ENCODE assay signal across 8 cellular contexts in genomic region chr6:5175195-5175594, GRCh38.
DNase-seq lines count a peak whose midpoint lies in the region; TF ChIP-seq lines count a peak whose summit lies in the region.

No MANE protein-coding gene starts in this region.

- H3K27me3 Mint-ChIP-seq in endothelial cell (ENCODE audit: unreplicated experiment): no peaks in the 10 kb centered on the region

- H3K27ac ChIP-seq in coronary artery: no peak overlapping the region

- H3K36me3 Mint-ChIP-seq in endothelial cell (ENCODE audit: low read depth, unreplicated experiment): no peaks in the 10 kb centered on the region

- no peak overlapping the region for H3K4me3 ChIP-seq in coronary artery

- peak; percentile 30 for DNase-seq in activated CD4-positive, alpha-beta T cell treated with anti-CD3 and anti-CD28 coated beads for 48 hours
- DNase-seq in activated CD4-positive, alpha-beta T cell treated with anti-CD3 and anti-CD28 coated beads, Interleukin-2, amount 50 U/mL, for 4 hours: no peak
- DNase-seq in NCI-H69 (lab: John Stamatoyannopoulos, UW) (peak; percentile 45), endothelial cell (ENCODE audit: low spot score) (peak; percentile 72), coronary artery (ENCODE audit: low spot score) (no peak), LoVo (ENCODE audit: low spot score) (no peak), SKM-1 treated with dmso at 0.1 percent for 144 hours (lab: John Stamatoyannopoulos, UW; ENCODE audit: unreplicated experiment) (no peak)
- peak; percentile 41 for DNase-seq in stimulated activated CD8-positive, alpha-beta memory T cell treated with anti-CD3 and anti-CD28 coated beads, Interleukin-4, amount 100 ng/mL, for 48 hours

- TF ChIP-seq CTCF in endothelial cell (IDR thresholded peaks at IDR 0.05; ENCODE audit: unreplicated experiment) (peak; percentile 70), coronary artery (IDR thresholded peaks at IDR 0.05) (no peak)

- no peaks in the 10 kb centered on the region for H3K9me3 Mint-ChIP-seq in endothelial cell (ENCODE audit: unreplicated experiment)

- H3K4me1 Mint-ChIP-seq in endothelial cell (ENCODE audit: unreplicated experiment): peaks cover 40% of the 10 kb centered on the region

- peak overlapping the region; percentile 40 for H3K27ac Mint-ChIP-seq in endothelial cell (ENCODE audit: unreplicated experiment)

- no peak overlapping the region for H3K4me3 Mint-ChIP-seq in endothelial cell (ENCODE audit: unreplicated experiment)

Comparison
In these comparisons a context has a peak if more than half of its experiments do, and no peak if none do; other contexts are left out.
1. DNase-seq: peak in activated CD4-positive, alpha-beta T cell treated with anti-CD3 and anti-CD28 coated beads for 48 hours (single experiment), NCI-H69 (single experiment), endothelial cell (single experiment) and stimulated activated CD8-positive, alpha-beta memory T cell treated with anti-CD3 and anti-CD28 coated beads, Interleukin-4, amount 100 ng/mL, for 48 hours (single experiment); none in activated CD4-positive, alpha-beta T cell treated with anti-CD3 and anti-CD28 coated beads, Interleukin-2, amount 50 U/mL, for 4 hours (0 of 2), coronary artery (single experiment), LoVo (single experiment) and SKM-1 treated with dmso at 0.1 percent for 144 hours (single experiment).